9 cellular contexts compared by ENCODE assay signal in genomic region chr3:177615015-177615414, GRCh38.
DNase-seq lines count a peak whose midpoint lies in the region; ATAC-seq, FAIRE-seq and TF ChIP-seq lines count a peak whose summit lies in the region.
"Had no signal": no experiment of that assay in that cellular context is flagged by ENCODE, and none has a peak within 500 bp of the region (broad histone marks: within the 10 kb centered on the region; RNA-seq: fewer than 3 reads in every experiment).

No MANE protein-coding gene starts in this region.

- WGBS in small intestine, 3 donors: 5 to 37% (median 16%) methylated on average over 2 of the region's 2 CpGs

- no peak for FAIRE-seq in small intestine (lab: Jason Lieb, UNC)
- FAIRE-seq: endometrium had no signal

- H3K9me3 ChIP-seq in small intestine (ENCODE audit: control insufficient read depth, low read depth): no peaks in the 10 kb centered on the region

- H3K4me3 ChIP-seq in small intestine (ENCODE audit: low read depth in 1 of 2, low read length in 2 of 2) (no peak overlapping the region), coronary artery (no peak overlapping the region)

- H3K27me3 ChIP-seq in foreskin keratinocyte (no peaks in the 10 kb centered on the region), small intestine (ENCODE audit: control insufficient read depth in 2 of 2, insufficient read depth in 2 of 2, low read length in 2 of 2) (no peaks in the 10 kb centered on the region)

- H3K4me1 ChIP-seq in foreskin keratinocyte: peaks cover 3% of the 10 kb centered on the region
- peaks cover 2 to 5% of the 10 kb centered on the region in 2 donors for H3K4me1 ChIP-seq in small intestine (ENCODE audit: control insufficient read depth in 2 of 2, insufficient read depth in 1 of 2, low read depth in 1 of 2, low read length in 1 of 2)

- H3K27ac ChIP-seq in foreskin keratinocyte (no peak overlapping the region), small intestine (ENCODE audit: low read depth in 1 of 2, low read length in 1 of 2) (no peak overlapping the region), coronary artery (peak overlapping the region in 1 of 2 donors; percentile 17)

- ATAC-seq in foreskin keratinocyte (peak; percentile 45), HG03520 (IDR thresholded peaks at IDR 0.05; ENCODE audit: unreplicated experiment) (no peak), HG03457 (IDR thresholded peaks at IDR 0.05; ENCODE audit: unreplicated experiment) (no peak), HG03354 (IDR thresholded peaks at IDR 0.05; ENCODE audit: poor library complexity, severe bottlenecking, unreplicated experiment) (no peak)

- H3K36me3 ChIP-seq in small intestine (ENCODE audit: control insufficient read depth in 2 of 2, insufficient read depth in 2 of 2, low read length in 2 of 2): no peaks in the 10 kb centered on the region

- TF ChIP-seq CTCF in foreskin keratinocyte (conservative IDR thresholded peaks at IDR 0.05) (no peak), coronary artery (IDR thresholded peaks at IDR 0.05) (no peak)

- DNase-seq in HuH-7 (ENCODE audit: low spot score): peak; percentile 37
- peak; percentile 96 for DNase-seq in RPMI7951 (ENCODE audit: low read depth)
- peak; percentile 53 to 69 for DNase-seq in foreskin keratinocyte
- peak; percentile 35 for DNase-seq in small intestine
- DNase-seq in coronary artery (ENCODE audit: low spot score): no peak
